ENCODE assay signal across 8 cellular contexts in the genomic region with DNA sequence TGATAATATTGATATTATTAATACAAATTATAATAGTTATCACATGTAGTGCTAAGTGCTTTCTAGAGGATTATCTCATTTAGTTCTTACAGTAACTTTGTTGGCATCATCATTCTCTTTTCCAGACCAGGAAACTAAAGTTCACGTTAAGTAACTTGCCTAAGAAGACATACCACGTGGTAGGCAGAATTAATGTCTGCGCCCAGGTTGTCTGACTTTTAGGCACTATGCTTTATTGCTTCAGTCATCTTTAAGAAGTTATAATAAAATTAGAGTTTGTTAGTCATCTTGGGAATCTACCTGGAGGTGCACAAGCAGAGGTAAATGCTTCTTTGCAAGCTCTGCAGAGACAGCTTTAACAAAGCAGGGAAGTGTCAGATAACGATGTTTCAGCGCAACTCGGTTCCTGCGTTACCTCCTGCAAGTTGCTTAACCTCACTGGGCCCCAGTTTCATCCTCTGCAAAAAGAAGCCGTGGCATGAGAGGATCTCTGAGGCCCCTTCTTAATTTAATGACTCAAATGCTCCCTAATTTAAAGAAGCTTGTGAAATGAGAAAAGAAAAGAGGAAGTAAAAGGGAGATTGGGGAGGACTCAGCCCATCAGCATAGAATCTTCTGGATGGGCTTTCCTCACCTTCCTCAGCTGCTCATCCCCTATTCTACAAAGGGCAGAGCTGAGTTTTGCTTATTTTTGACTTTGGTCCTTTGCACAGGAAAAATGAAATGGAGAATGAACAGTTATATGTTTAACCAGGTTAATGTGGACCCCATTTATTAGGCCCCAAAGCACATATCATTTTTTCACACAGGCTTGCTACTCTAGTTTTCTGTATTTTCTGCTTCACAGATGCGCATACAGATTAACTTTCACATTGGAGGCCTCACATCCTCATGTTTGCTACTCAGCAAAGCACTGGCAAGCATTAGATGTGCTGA. TPM values are rescaled to one million over a fixed set of nuclear protein-coding genes. Genes with fewer than 3 reads are reported as not detected.
DNase-seq lines count a peak whose midpoint lies in the region; ATAC-seq and TF ChIP-seq lines count a peak whose summit lies in the region.

No MANE protein-coding gene starts in this region.

- no peaks in the 10 kb centered on the region for H3K27me3 Mint-ChIP-seq in activated CD8-positive, alpha-beta T cell treated with anti-CD3 and anti-CD28 coated beads for 36 hours

- H3K27ac Mint-ChIP-seq in activated CD8-positive, alpha-beta T cell treated with anti-CD3 and anti-CD28 coated beads for 36 hours, result peak overlapping the region; percentile 97

- POLR2A ChIA-PET in activated CD8-positive, alpha-beta T cell treated with anti-CD3 and anti-CD28 coated beads for 36 hours (lab: Charles Lee), result interaction anchor here (1.2 to 7.2 kb wide), 6 partner anchors 7 to 186 kb away, joined by 3 to 41 read pairs (median 4); a partner anchor contains a TSS

- peak overlapping the region; percentile 13 for H3K27ac ChIP-seq in right cardiac atrium (ENCODE audit: low read length)

- DNase-seq in right cardiac atrium (no peak), Right ventricle myocardium superior (no peak), dedifferentiated amniotic fluid mesenchymal stem cell (ENCODE audit: extremely low spot score) (no peak), NCI-H774 (lab: John Stamatoyannopoulos, UW) (no peak), cerebellar nuclear complex (lab: John Stamatoyannopoulos, UW) (no peak)
- peak; percentile 62 for DNase-seq in activated CD8-positive, alpha-beta T cell treated with anti-CD3 and anti-CD28 coated beads for 36 hours
- peak; percentile 62 for DNase-seq in stimulated activated CD4-positive, alpha-beta T cell treated with anti-CD3 and anti-CD28 coated beads, Interleukin-4, amount 100 ng/mL, for 24 hours

- ATAC-seq in right cardiac atrium, result no peak
- no peak for ATAC-seq in Right ventricle myocardium superior (ENCODE audit: poor library complexity)
- ATAC-seq in HG03280 (IDR thresholded peaks at IDR 0.05; ENCODE audit: unreplicated experiment), result peak; percentile 22
- peak; percentile 19 for ATAC-seq in activated CD8-positive, alpha-beta T cell treated with anti-CD3 and anti-CD28 coated beads for 36 hours

- no peak overlapping the region for H3K4me3 ChIP-seq in right cardiac atrium (ENCODE audit: low read length)

- TF ChIP-seq CTCF in activated CD8-positive, alpha-beta T cell treated with anti-CD3 and anti-CD28 coated beads for 36 hours (IDR thresholded peaks at IDR 0.05), result no peak

- peaks cover 83% of the 10 kb centered on the region for H3K36me3 Mint-ChIP-seq in activated CD8-positive, alpha-beta T cell treated with anti-CD3 and anti-CD28 coated beads for 36 hours (ENCODE audit: low read depth)

- peak overlapping the region; percentile 94 for H3K4me3 Mint-ChIP-seq in activated CD8-positive, alpha-beta T cell treated with anti-CD3 and anti-CD28 coated beads for 36 hours

- CTCF ChIA-PET in activated CD8-positive, alpha-beta T cell treated with anti-CD3 and anti-CD28 coated beads for 36 hours (lab: Charles Lee), result interaction anchor here (1.5 to 1.8 kb wide), 2 partner anchors 29 to 186 kb away, joined by 3 to 6 read pairs; no protein-coding TSS in a partner anchor

- H3K4me1 Mint-ChIP-seq in activated CD8-positive, alpha-beta T cell treated with anti-CD3 and anti-CD28 coated beads for 36 hours (ENCODE audit: low read depth), result peaks cover 58% of the 10 kb centered on the region

- 54% methylated on average over 9 of the region's 9 CpGs for WGBS in right cardiac atrium

- no peaks in the 10 kb centered on the region for H3K27me3 ChIP-seq in right cardiac atrium (ENCODE audit: control insufficient read depth, insufficient read depth)

- intact Hi-C loops in right cardiac atrium (cut with DNase I), result loop anchor here in 1 of 4 donors (2.0 kb wide), 1 partner anchor 49 kb away; no protein-coding TSS in a partner anchor
- intact Hi-C loops in Right ventricle myocardium superior (cut with DNase I), result no loop called here
- intact Hi-C loops in activated CD8-positive, alpha-beta T cell treated with anti-CD3 and anti-CD28 coated beads for 36 hours (cut with micrococcal nuclease), result loop anchor here (10.0 kb wide), 1 partner anchor 561 kb away; no protein-coding TSS in a partner anchor

- H3K9me3 Mint-ChIP-seq in activated CD8-positive, alpha-beta T cell treated with anti-CD3 and anti-CD28 coated beads for 36 hours, result no peaks in the 10 kb centered on the region

- H3K9me3 ChIP-seq in right cardiac atrium (ENCODE audit: control insufficient read depth, low read length), result no peaks in the 10 kb centered on the region

- H3K4me1 ChIP-seq in right cardiac atrium (ENCODE audit: control insufficient read depth, insufficient read depth, low read length), result peaks cover 9% of the 10 kb centered on the region

RNA-seq across cellular contexts. Expression of a gene that starts 5.3 kb away (rescaled TPM):
- total RNA-seq in right cardiac atrium (10 to 100 TPM; 45.6 to 67.6 (median 61.5) TPM), Right ventricle myocardium superior (49.9 TPM)
- 73.5 TPM for polyA plus RNA-seq in right cardiac atrium
- total RNA-seq in activated CD8-positive, alpha-beta T cell treated with anti-CD3 and anti-CD28 coated beads for 36 hours, result 100 to 1,000 TPM; 765 to 771 TPM

RNA-seq across cellular contexts. Expression of a gene that starts 16.7 kb away (rescaled TPM):
- total RNA-seq in right cardiac atrium (not detected), Right ventricle myocardium superior (not detected)
- polyA plus RNA-seq in right cardiac atrium, result not detected
- total RNA-seq in activated CD8-positive, alpha-beta T cell treated with anti-CD3 and anti-CD28 coated beads for 36 hours, result not detected

RNA-seq across cellular contexts. Expression of a gene that starts 17.8 kb away (rescaled TPM):
- total RNA-seq in right cardiac atrium (under 1 TPM; 0.17 to 0.49 (median 0.37) TPM), Right ventricle myocardium superior (0.24 TPM)
- polyA plus RNA-seq in right cardiac atrium, result 0.32 TPM
- total RNA-seq in activated CD8-positive, alpha-beta T cell treated with anti-CD3 and anti-CD28 coated beads for 36 hours, result 1 to 10 TPM; 2.3 to 3.4 TPM

Comparison
In these comparisons a context has a peak if more than half of its experiments do, and no peak if none do; other contexts are left out.
1. ATAC-seq: peak in HG03280 (single experiment) and activated CD8-positive, alpha-beta T cell treated with anti-CD3 and anti-CD28 coated beads for 36 hours (single experiment); none in right cardiac atrium (0 of 2) and Right ventricle myocardium superior (single experiment).
2. DNase-seq: peak in activated CD8-positive, alpha-beta T cell treated with anti-CD3 and anti-CD28 coated beads for 36 hours (single experiment) and stimulated activated CD4-positive, alpha-beta T cell treated with anti-CD3 and anti-CD28 coated beads, Interleukin-4, amount 100 ng/mL, for 24 hours (single experiment); none in right cardiac atrium (0 of 3), Right ventricle myocardium superior (single experiment), dedifferentiated amniotic fluid mesenchymal stem cell (single experiment), NCI-H774 (single experiment) and cerebellar nuclear complex (0 of 2).
3. RNA of a gene that starts 5.3 kb away (total RNA-seq): 765 to 771 TPM in activated CD8-positive, alpha-beta T cell treated with anti-CD3 and anti-CD28 coated beads for 36 hours; 45.6 to 67.6 TPM in right cardiac atrium and 49.9 TPM in Right ventricle myocardium superior (single experiment); every median in the first group is over 10 times any median in the second.